ENCODE assay signal across 16 cellular contexts in genomic region chr12:68904351-68904982, GRCh38. TPM values are rescaled to one million over a fixed set of nuclear protein-coding genes. Genes with fewer than 3 reads are reported as not detected.
DNase-seq lines count a peak whose midpoint lies in the region; ATAC-seq, FAIRE-seq and TF ChIP-seq lines count a peak whose summit lies in the region.
"Had no signal": no experiment of that assay in that cellular context is flagged by ENCODE, and none has a peak within 500 bp of the region (broad histone marks: within the 10 kb centered on the region; RNA-seq: fewer than 3 reads in every experiment).

No MANE protein-coding gene starts in this region.

- peaks cover 5% of the 10 kb centered on the region for H3K36me3 Mint-ChIP-seq in activated CD4-positive, alpha-beta T cell treated with anti-CD3 and anti-CD28 coated beads, Interleukin-2, amount 10 ng/mL, durations not matched to agents 24 days and 14 days (ENCODE audit: low read depth)
- peaks cover 2% of the 10 kb centered on the region for H3K36me3 Mint-ChIP-seq in T-helper 17 cell (ENCODE audit: low read depth)
- H3K36me3 Mint-ChIP-seq in naive thymus-derived CD4-positive, alpha-beta T cell: peaks cover 0 to 4% (median 0%) of the 10 kb centered on the region in 5 donors

- CTCF ChIA-PET in naive thymus-derived CD4-positive, alpha-beta T cell (lab: Charles Lee): no interaction called here

- intact Hi-C loops in activated CD4-positive, alpha-beta T cell treated with anti-CD3 and anti-CD28 coated beads, Interleukin-2, amount 10 ng/mL, durations not matched to agents 24 days and 14 days (cut with micrococcal nuclease): no loop called here
- intact Hi-C loops in naive thymus-derived CD4-positive, alpha-beta T cell (cut with micrococcal nuclease): no loop called here
- intact Hi-C loops in adrenal gland (cut with DNase I): no loop called here

- no peaks in the 10 kb centered on the region for H3K4me1 ChIP-seq in naive thymus-derived CD4-positive, alpha-beta T cell (ENCODE audit: control insufficient read depth in 2 of 2, insufficient read depth in 2 of 2, low read length in 2 of 2)
- H3K4me1 ChIP-seq in adrenal gland (replicated peaks in 1 of 2): no peaks in the 10 kb centered on the region

- peaks cover 4% of the 10 kb centered on the region for H3K9me3 Mint-ChIP-seq in activated CD4-positive, alpha-beta T cell treated with anti-CD3 and anti-CD28 coated beads, Interleukin-2, amount 10 ng/mL, durations not matched to agents 24 days and 14 days
- no peaks in the 10 kb centered on the region for H3K9me3 Mint-ChIP-seq in naive thymus-derived CD4-positive, alpha-beta T cell
- H3K9me3 Mint-ChIP-seq: endodermal cell had no signal

- ATAC-seq in HG02678 (IDR thresholded peaks at IDR 0.05; ENCODE audit: unreplicated experiment) (peak; percentile 84), T-helper 17 cell (peak; percentile 41)
- peak; percentile 63 for ATAC-seq in naive thymus-derived CD4-positive, alpha-beta T cell
- ATAC-seq: body of pancreas, heart left ventricle had no signal

- peaks cover 2% of the 10 kb centered on the region for H3K4me1 Mint-ChIP-seq in activated CD4-positive, alpha-beta T cell treated with anti-CD3 and anti-CD28 coated beads, Interleukin-2, amount 10 ng/mL, durations not matched to agents 24 days and 14 days
- H3K4me1 Mint-ChIP-seq in T-helper 17 cell: no peaks in the 10 kb centered on the region
- H3K4me1 Mint-ChIP-seq in naive thymus-derived CD4-positive, alpha-beta T cell: peaks cover 0 to 1% (median 0%) of the 10 kb centered on the region in 7 donors
- H3K4me1 Mint-ChIP-seq: endodermal cell had no signal

- POLR2A ChIA-PET in naive thymus-derived CD4-positive, alpha-beta T cell (lab: Charles Lee): no interaction called here

- TF ChIP-seq POLR2A in adrenal gland (IDR thresholded peaks at IDR 0.05): no peak

- no peaks in the 10 kb centered on the region for H3K36me3 ChIP-seq in naive thymus-derived CD4-positive, alpha-beta T cell (ENCODE audit: control insufficient read depth in 2 of 3, insufficient read depth in 3 of 3, low read length in 3 of 3)
- H3K36me3 ChIP-seq in adrenal gland (replicated peaks in 1 of 2): no peaks in the 10 kb centered on the region
- H3K36me3 ChIP-seq: heart left ventricle had no signal

- H3K9me3 ChIP-seq in T-helper 17 cell (ENCODE audit: control insufficient read depth, low read length, poor library complexity, severe bottlenecking): no peaks in the 10 kb centered on the region
- H3K9me3 ChIP-seq in naive thymus-derived CD4-positive, alpha-beta T cell (ENCODE audit: control insufficient read depth in 2 of 3, low read length in 3 of 3): no peaks in the 10 kb centered on the region
- H3K9me3 ChIP-seq in adrenal gland (replicated peaks in 1 of 3): no peaks in the 10 kb centered on the region
- H3K9me3 ChIP-seq: body of pancreas, heart left ventricle had no signal

- no peaks in the 10 kb centered on the region for H3K27me3 Mint-ChIP-seq in activated CD4-positive, alpha-beta T cell treated with anti-CD3 and anti-CD28 coated beads, Interleukin-2, amount 10 ng/mL, durations not matched to agents 24 days and 14 days
- H3K27me3 Mint-ChIP-seq in T-helper 17 cell: peaks cover 10% of the 10 kb centered on the region
- peaks cover 0 to 13% (median 0%) of the 10 kb centered on the region in 5 donors for H3K27me3 Mint-ChIP-seq in naive thymus-derived CD4-positive, alpha-beta T cell

- H3K4me3 ChIP-seq in naive thymus-derived CD4-positive, alpha-beta T cell (ENCODE audit: low read length): no peak overlapping the region
- no peak overlapping the region for H3K4me3 ChIP-seq in adrenal gland
- H3K4me3 ChIP-seq: body of pancreas, heart left ventricle, skin epidermis had no signal

- no peak overlapping the region for H3K27ac ChIP-seq in naive thymus-derived CD4-positive, alpha-beta T cell (ENCODE audit: low read depth, low read length)
- no peak overlapping the region for H3K27ac ChIP-seq in adrenal gland
- H3K27ac ChIP-seq: heart left ventricle, skin epidermis had no signal

- H3K4me3 Mint-ChIP-seq in activated CD4-positive, alpha-beta T cell treated with anti-CD3 and anti-CD28 coated beads, Interleukin-2, amount 10 ng/mL, durations not matched to agents 24 days and 14 days: no peak overlapping the region
- no peak overlapping the region for H3K4me3 Mint-ChIP-seq in T-helper 17 cell
- H3K4me3 Mint-ChIP-seq in naive thymus-derived CD4-positive, alpha-beta T cell: no peak overlapping the region
- H3K4me3 Mint-ChIP-seq: endodermal cell had no signal

- FAIRE-seq in HTR-8/SVneo (lab: Jason Lieb, UNC): no peak

- H3K27me3 ChIP-seq in naive thymus-derived CD4-positive, alpha-beta T cell (ENCODE audit: control insufficient read depth in 2 of 2, insufficient read depth in 2 of 2, low read length in 2 of 2): no peaks in the 10 kb centered on the region
- no peaks in the 10 kb centered on the region for H3K27me3 ChIP-seq in adrenal gland
- H3K27me3 ChIP-seq: body of pancreas, heart left ventricle had no signal

- WGBS in adrenal gland, 4 donors: 67 to 90% (median 83%) methylated on average over 5 of the region's 5 CpGs

- no peak for TF ChIP-seq CTCF in adrenal gland (IDR thresholded peaks at IDR 0.05)

- H3K27ac Mint-ChIP-seq in activated CD4-positive, alpha-beta T cell treated with anti-CD3 and anti-CD28 coated beads, Interleukin-2, amount 10 ng/mL, durations not matched to agents 24 days and 14 days: peak overlapping the region; percentile 43
- H3K27ac Mint-ChIP-seq in T-helper 17 cell: no peak overlapping the region
- no peak overlapping the region for H3K27ac Mint-ChIP-seq in naive thymus-derived CD4-positive, alpha-beta T cell
- H3K27ac Mint-ChIP-seq: endodermal cell had no signal

- no peak for DNase-seq in activated CD4-positive, alpha-beta T cell treated with anti-CD3 and anti-CD28 coated beads, Interleukin-2, amount 10 ng/mL, durations not matched to agents 24 days and 14 days
- no peak for DNase-seq in activated CD4-positive, alpha-beta T cell treated with anti-CD3 and anti-CD28 coated beads for 4 hours
- DNase-seq in T-helper 17 cell: no peak
- DNase-seq in naive thymus-derived CD4-positive, alpha-beta T cell: no peak
- DNase-seq in HTR-8/SVneo (ENCODE audit: insufficient read length, low spot score): no peak
- no peak for DNase-seq in adrenal gland
- DNase-seq in activated gamma-delta T cell (lab: John Stamatoyannopoulos, UW): no peak
- DNase-seq: body of pancreas, DMS79, endodermal cell, heart left ventricle, NCI-H1417 treated with DMSO at 0.1 percent for 48 hours, NCI-H69, T1000 had no signal

RNA-seq across cellular contexts. Expression of gene CPM, which starts 28.5 kb away (rescaled TPM):
- total RNA-seq in activated CD4-positive, alpha-beta T cell treated with anti-CD3 and anti-CD28 coated beads, Interleukin-2, amount 10 ng/mL, durations not matched to agents 24 days and 14 days: 63.5 and 76.5 TPM in 2 replicates
- 1 to 10 TPM; 1.9 to 4.1 TPM for total RNA-seq in T-helper 17 cell
- 1 to 10 TPM; 1.0 to 5.9 (median 2.7) TPM for total RNA-seq in naive thymus-derived CD4-positive, alpha-beta T cell
- 1 to 10 TPM in 1 of 2 donors, under 1 TPM in 1; 0.06 to 1.8 TPM for polyA plus RNA-seq in naive thymus-derived CD4-positive, alpha-beta T cell
- total RNA-seq in adrenal gland: 100 to 1,000 TPM in 1 of 8 donors, 10 to 100 TPM in 7; 24.9 to 170 (median 70.6) TPM
- 10 to 100 TPM; 10.8 to 24.6 (median 13.3) TPM for polyA plus RNA-seq in adrenal gland
